ENCODE assay signal across 23 cellular contexts in the genomic region with DNA sequence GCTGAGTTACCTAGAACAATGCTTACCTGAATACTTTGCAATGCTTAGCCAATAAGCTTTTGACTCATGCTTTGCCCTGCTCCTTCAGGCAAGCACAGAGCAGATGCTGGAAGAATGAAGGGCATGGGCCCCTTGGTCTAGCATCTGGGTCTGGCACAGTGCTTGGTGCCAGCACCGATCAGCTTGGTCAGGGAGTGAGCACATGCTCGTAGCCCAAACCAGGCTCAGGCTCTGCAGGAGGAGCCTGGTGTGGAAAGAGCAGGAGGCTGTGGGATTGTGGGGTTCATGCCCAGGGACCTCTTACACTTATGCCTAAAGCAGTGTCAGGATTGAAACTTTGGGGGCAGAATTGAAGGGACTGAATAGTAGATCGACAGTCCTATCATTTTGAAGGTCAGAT.
"Had no signal": no experiment of that assay in that cellular context is flagged by ENCODE, and none has a peak within 500 bp of the region (broad histone marks: within the 10 kb centered on the region; RNA-seq: fewer than 3 reads in every experiment).

No MANE protein-coding gene starts in this region.

- DNase-seq: Kasumi-1, MM.1S, NCI-H1092 treated with DMSO at 0.1 percent for 48 hours, NCI-H1436, NCI-H187, NCI-H2029, NCI-H2081 treated with DMSO at 0.1 percent for 48 hours, NCI-H2171, NCI-H226, NCI-H446, NCI-H510A, NCI-H524 treated with DMSO at 0.1 percent for 48 hours, NCI-H69, NCI-H774, Right ventricle myocardium superior, RPMI8226, SIG-M5 had no signal

- H3K36me3 ChIP-seq: SJSA1 had no signal

- H3K4me3 ChIP-seq: K562, SJSA1, SK-N-MC had no signal

- H3K4me2 ChIP-seq: KMS-11 had no signal

- H3K4me1 ChIP-seq: SJSA1 had no signal

- H3K27ac Mint-ChIP-seq: IgD-negative memory B cell had no signal

- H3K27me3 Mint-ChIP-seq: IgD-negative memory B cell had no signal

- H3K4me1 Mint-ChIP-seq: IgD-negative memory B cell had no signal

- H3K9ac ChIP-seq: KMS-11 had no signal

- ATAC-seq: K562 had no signal

- H3K4me3 Mint-ChIP-seq: IgD-negative memory B cell had no signal

- H3K36me3 Mint-ChIP-seq: IgD-negative memory B cell had no signal

- H3K9me3 ChIP-seq: SJSA1 had no signal

- H3K27ac ChIP-seq: HL-60, KMS-11, SJSA1, SK-N-MC had no signal
